In the genomic region with DNA sequence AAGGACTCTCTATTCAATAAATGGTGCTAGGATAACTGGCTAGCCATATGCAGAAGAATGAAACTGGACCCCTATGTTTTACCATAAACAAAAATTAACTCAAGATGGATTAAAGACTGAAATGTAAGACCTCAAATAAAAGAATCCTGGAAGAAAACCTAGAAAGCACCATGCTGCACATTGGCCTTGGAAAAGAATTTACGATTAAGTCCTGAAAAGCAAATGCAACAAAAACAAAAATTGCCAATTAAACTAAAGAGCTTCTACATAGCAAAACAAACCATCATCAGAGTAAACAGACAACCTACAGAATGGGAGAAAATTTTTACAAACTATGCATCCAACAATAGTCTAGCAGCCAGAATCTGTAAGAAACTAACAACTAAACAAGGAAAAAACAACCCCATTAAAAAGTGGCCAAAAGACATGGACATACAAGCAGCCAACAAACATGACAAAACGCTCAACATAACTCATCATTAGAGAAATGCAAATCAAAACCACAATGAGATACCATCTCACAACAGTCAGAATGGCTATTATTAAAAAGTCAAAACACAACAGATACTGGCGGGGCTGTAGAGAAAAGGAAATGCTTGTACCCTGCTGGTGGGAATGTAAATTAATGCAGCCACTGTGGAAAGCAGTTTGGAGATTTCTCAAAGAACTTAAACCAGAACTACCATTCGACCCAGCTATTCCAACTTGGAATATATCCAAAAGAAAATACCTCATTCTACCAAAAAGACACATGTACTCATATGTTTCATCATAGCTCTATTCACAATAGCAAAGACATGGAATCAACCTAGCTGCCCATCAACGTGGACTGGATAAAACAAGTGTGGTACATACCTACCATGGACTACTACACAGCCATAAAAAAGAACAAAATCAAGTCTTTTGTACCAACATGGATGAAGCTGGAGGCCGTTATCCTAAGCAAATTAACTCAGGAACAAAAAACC, we compare ENCODE assay signal across 1 cellular context.
A peak's percentile ranks its signal among the peaks of the same experiment; 100 is the strongest.
TF ChIP-seq lines count a peak whose summit lies in the region.

No MANE protein-coding gene starts in this region.

TF ChIP-seq in GM12878, 131 proteins besides CTCF, POLR2A, EP300 and RAD21 (continued from another document):
- TF ChIP-seq MTA2 (IDR thresholded peaks at IDR 0.05; ENCODE audit: low read depth), result peak; percentile 91
- TF ChIP-seq NBN (IDR thresholded peaks at IDR 0.05), result peak; percentile 70; the same call in 1 of the 2 replicates
- 0 out of 2 replicates have a peak, but pooled peaks have one; percentile 7 for TF ChIP-seq MEF2A (IDR thresholded peaks at IDR 0.05; ENCODE audit: insufficient read depth, low read depth, low read length)
- no peak for TF ChIP-seq ATF3 (IDR thresholded peaks at IDR 0.05; ENCODE audit: borderline replicate concordance, extremely low read depth, low read depth, low read length)
- peak; percentile 70; the same call in 1 of the 2 replicates for TF ChIP-seq IRF4 (IDR thresholded peaks at IDR 0.05; ENCODE audit: low read depth, low read length)
- peak; percentile 87 for TF ChIP-seq POU2F2 (IDR thresholded peaks at IDR 0.05; ENCODE audit: borderline replicate concordance, low read depth, low read length)
- TF ChIP-seq ZNF217 (IDR thresholded peaks at IDR 0.05), result 0 out of 2 replicates have a peak, but pooled peaks have one; percentile 26
- TF ChIP-seq, protein P1, sequence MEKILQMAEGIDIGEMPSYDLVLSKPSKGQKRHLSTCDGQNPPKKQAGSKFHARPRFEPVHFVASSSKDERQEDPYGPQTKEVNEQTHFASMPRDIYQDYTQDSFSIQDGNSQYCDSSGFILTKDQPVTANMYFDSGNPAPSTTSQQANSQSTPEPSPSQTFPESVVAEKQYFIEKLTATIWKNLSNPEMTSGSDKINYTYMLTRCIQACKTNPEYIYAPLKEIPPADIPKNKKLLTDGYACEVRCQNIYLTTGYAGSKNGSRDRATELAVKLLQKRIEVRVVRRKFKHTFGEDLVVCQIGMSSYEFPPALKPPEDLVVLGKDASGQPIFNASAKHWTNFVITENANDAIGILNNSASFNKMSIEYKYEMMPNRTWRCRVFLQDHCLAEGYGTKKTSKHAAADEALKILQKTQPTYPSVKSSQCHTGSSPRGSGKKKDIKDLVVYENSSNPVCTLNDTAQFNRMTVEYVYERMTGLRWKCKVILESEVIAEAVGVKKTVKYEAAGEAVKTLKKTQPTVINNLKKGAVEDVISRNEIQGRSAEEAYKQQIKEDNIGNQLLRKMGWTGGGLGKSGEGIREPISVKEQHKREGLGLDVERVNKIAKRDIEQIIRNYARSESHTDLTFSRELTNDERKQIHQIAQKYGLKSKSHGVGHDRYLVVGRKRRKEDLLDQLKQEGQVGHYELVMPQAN (conservative IDR thresholded peaks at IDR 0.05), result no peak
- TF ChIP-seq YY1 (IDR thresholded peaks at IDR 0.05; ENCODE audit: low read depth, low read length), result no peak
- TF ChIP-seq NFIC (IDR thresholded peaks at IDR 0.05; ENCODE audit: low read depth, low read length), result peak; percentile 77; the same call in 1 of the 2 replicates
- peak; percentile 90 for TF ChIP-seq RUNX3 (IDR thresholded peaks at IDR 0.05; ENCODE audit: low read length)
- peak; percentile 27; the same call in 1 of the 2 replicates for TF ChIP-seq CREB1 (IDR thresholded peaks at IDR 0.05; ENCODE audit: low read depth)
- TF ChIP-seq RAD51 (IDR thresholded peaks at IDR 0.05), result 0 out of 2 replicates have a peak, but pooled peaks have one; percentile 20
- TF ChIP-seq JUNB (IDR thresholded peaks at IDR 0.05), result peak; percentile 90
- peak; percentile 60 for TF ChIP-seq SKIL (IDR thresholded peaks at IDR 0.05; ENCODE audit: low read depth, poor library complexity, severe bottlenecking)
- no peak for TF ChIP-seq POLR2AphosphoS2 (IDR thresholded peaks at IDR 0.05; ENCODE audit: low read depth, low read length)
- TF ChIP-seq BCL11A (IDR thresholded peaks at IDR 0.05; ENCODE audit: low read depth, low read length), result peak; percentile 73; the same call in 1 of the 2 replicates
- TF ChIP-seq, protein P2, sequence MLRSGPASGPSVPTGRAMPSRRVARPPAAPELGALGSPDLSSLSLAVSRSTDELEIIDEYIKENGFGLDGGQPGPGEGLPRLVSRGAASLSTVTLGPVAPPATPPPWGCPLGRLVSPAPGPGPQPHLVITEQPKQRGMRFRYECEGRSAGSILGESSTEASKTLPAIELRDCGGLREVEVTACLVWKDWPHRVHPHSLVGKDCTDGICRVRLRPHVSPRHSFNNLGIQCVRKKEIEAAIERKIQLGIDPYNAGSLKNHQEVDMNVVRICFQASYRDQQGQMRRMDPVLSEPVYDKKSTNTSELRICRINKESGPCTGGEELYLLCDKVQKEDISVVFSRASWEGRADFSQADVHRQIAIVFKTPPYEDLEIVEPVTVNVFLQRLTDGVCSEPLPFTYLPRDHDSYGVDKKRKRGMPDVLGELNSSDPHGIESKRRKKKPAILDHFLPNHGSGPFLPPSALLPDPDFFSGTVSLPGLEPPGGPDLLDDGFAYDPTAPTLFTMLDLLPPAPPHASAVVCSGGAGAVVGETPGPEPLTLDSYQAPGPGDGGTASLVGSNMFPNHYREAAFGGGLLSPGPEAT (IDR thresholded peaks at IDR 0.05; ENCODE audit: low read depth), result peak; percentile 38; the same call in 1 of the 2 replicates
- no peak for TF ChIP-seq SREBF2 (IDR thresholded peaks at IDR 0.05; ENCODE audit: low read length)
- no peak for TF ChIP-seq TARDBP (IDR thresholded peaks at IDR 0.05; ENCODE audit: borderline replicate concordance)
- TF ChIP-seq PBX3 (IDR thresholded peaks at IDR 0.05; ENCODE audit: insufficient replicate concordance, low read depth, low read length), result no peak
- peak in 1 of 2 experiments; percentile 58; a peak in 1 of 4 replicates for TF ChIP-seq ETV6 (conservative IDR thresholded peaks at IDR 0.05 in 1 of 2, IDR thresholded peaks at IDR 0.05 in 1 of 2; ENCODE audit: borderline replicate concordance in 1 of 2, low read depth in 1 of 2)
- TF ChIP-seq PKNOX1 (IDR thresholded peaks at IDR 0.05), result peak; percentile 53; the same call in 1 of the 2 replicates
- peak; percentile 41; the same call in 1 of the 2 replicates for TF ChIP-seq BACH1 (IDR thresholded peaks at IDR 0.05; ENCODE audit: borderline replicate concordance)
- 0 out of 2 replicates have a peak, but pooled peaks have one; percentile 27 for TF ChIP-seq PAX5 (IDR thresholded peaks at IDR 0.05; ENCODE audit: borderline replicate concordance, low read depth, low read length)
- TF ChIP-seq BCL3 (IDR thresholded peaks at IDR 0.05; ENCODE audit: borderline replicate concordance, insufficient read depth, low read depth, low read length, poor library complexity, severe bottlenecking), result peak; percentile 81
- peak; percentile 66; the same call in 1 of the 2 replicates for TF ChIP-seq FOXM1 (IDR thresholded peaks at IDR 0.05; ENCODE audit: low read depth, low read length)
